In the genomic region with DNA sequence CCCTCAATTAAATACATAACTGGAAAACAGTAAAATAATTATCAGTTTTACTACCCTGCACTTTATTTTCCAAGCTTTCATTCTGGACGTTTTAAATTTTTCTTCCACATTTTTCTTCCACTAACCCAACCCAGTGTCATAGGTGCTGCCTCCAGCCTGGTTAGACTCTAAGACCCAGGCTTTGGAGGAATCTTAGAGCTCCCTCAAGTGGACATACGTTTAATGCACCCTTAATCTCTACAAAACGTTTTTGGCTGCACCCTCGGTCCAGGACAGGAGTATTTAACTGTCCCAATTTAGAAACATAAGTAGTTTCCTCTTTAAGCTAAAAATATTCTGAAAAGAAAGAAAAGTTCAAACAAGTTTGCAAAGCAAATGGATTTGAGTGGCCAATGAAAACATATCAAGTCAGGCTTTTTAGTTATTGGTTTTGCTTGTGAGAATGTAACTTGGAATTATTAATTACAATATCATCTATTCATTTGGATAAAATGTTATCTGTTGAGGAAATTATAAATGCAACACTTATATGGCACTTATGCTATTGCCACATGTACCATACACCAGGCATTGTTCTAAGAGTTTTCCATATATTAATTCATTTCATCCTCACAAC, we compare ENCODE assay signal across 9 cellular contexts. TPM values are rescaled to one million over a fixed set of nuclear protein-coding genes. Genes with fewer than 3 reads are reported as not detected.
DNase-seq lines count a peak whose midpoint lies in the region; ATAC-seq and TF ChIP-seq lines count a peak whose summit lies in the region.
"Had no signal": no experiment of that assay in that cellular context is flagged by ENCODE, and none has a peak within 500 bp of the region (broad histone marks: within the 10 kb centered on the region; RNA-seq: fewer than 3 reads in every experiment).

No MANE protein-coding gene starts in this region.

- H3K27me3 Mint-ChIP-seq in CD14-positive monocyte (ENCODE audit: low read depth in 3 of 3), result peaks cover 0 to 4% (median 3%) of the 10 kb centered on the region in 3 donors
- peaks cover 3% of the 10 kb centered on the region for H3K27me3 Mint-ChIP-seq in brain
- H3K27me3 Mint-ChIP-seq: naive B cell had no signal

- intact Hi-C loops in CD14-positive monocyte (cut with micrococcal nuclease), result no loop called here

- H3K36me3 Mint-ChIP-seq in CD14-positive monocyte (no peaks in the 10 kb centered on the region), brain (peaks cover 4% of the 10 kb centered on the region)
- H3K36me3 Mint-ChIP-seq: naive B cell had no signal

- H3K27ac Mint-ChIP-seq in CD14-positive monocyte (peak overlapping the region in 1 of 7 donors; percentile 6), brain (no peak overlapping the region)
- H3K27ac Mint-ChIP-seq: naive B cell had no signal

- ATAC-seq in GM18873 (IDR thresholded peaks at IDR 0.05; ENCODE audit: low FRiP score, unreplicated experiment) (peak; percentile 61), HG03175 (IDR thresholded peaks at IDR 0.05; ENCODE audit: unreplicated experiment) (peak; percentile 64)

- H3K4me1 Mint-ChIP-seq in CD14-positive monocyte (no peaks in the 10 kb centered on the region), brain (peaks cover 15% of the 10 kb centered on the region)
- H3K4me1 Mint-ChIP-seq: naive B cell had no signal

- H3K9me3 Mint-ChIP-seq in CD14-positive monocyte, result peaks cover 0 to 2% (median 0%) of the 10 kb centered on the region in 7 donors
- H3K9me3 Mint-ChIP-seq in brain, result peaks cover 0 to 8% (median 0%) of the 10 kb centered on the region in 5 experiments

- H3K4me3 Mint-ChIP-seq in CD14-positive monocyte (no peak overlapping the region), brain (no peak overlapping the region)

- peak; percentile 55 for TF ChIP-seq CTCF in CD14-positive monocyte (IDR thresholded peaks at IDR 0.05)
- TF ChIP-seq CTCF in brain (conservative IDR thresholded peaks at IDR 0.05), result peak; percentile 56 to 76

- DNase-seq in CD14-positive monocyte (ENCODE audit: low spot score) (no peak), NCI-H446 treated with DMSO at 0.1 percent for 48 hours (lab: John Stamatoyannopoulos, UW) (peak; percentile 31), kidney glomerular epithelial cell (lab: John Stamatoyannopoulos, UW) (peak; percentile 27), middle frontal gyrus (ENCODE audit: extremely low spot score, low spot score) (no peak)
- no peak for DNase-seq in activated CD8-positive, alpha-beta memory T cell treated with anti-CD3 and anti-CD28 coated beads, Interleukin-2, amount 50 U/mL, for 4 hours
- DNase-seq: naive B cell had no signal

RNA-seq across cellular contexts. Expression of a gene that starts 38.9 kb away (rescaled TPM):
- polyA plus RNA-seq in CD14-positive monocyte (not detected), brain (ENCODE audit: insufficient read depth, low read depth, low replicate concordance) (1.9 TPM)

Comparison
In these comparisons a context has a peak if more than half of its experiments do, and no peak if none do; other contexts are left out.
1. DNase-seq: peak in NCI-H446 treated with DMSO at 0.1 percent for 48 hours (single experiment) and kidney glomerular epithelial cell (single experiment); none in CD14-positive monocyte (single experiment), middle frontal gyrus (single experiment) and activated CD8-positive, alpha-beta memory T cell treated with anti-CD3 and anti-CD28 coated beads, Interleukin-2, amount 50 U/mL, for 4 hours (single experiment).